Comparison of ENCODE assay signal across 8 cellular contexts in genomic region chr7:131328387-131329175, GRCh38. TPM values are rescaled to one million over a fixed set of nuclear protein-coding genes. Genes with fewer than 3 reads are reported as not detected.
DNase-seq lines count a peak whose midpoint lies in the region; TF ChIP-seq lines count a peak whose summit lies in the region.

No MANE protein-coding gene starts in this region.

- H4K20me1 ChIP-seq in smooth muscle cell (ENCODE audit: low read depth): peaks cover 47% of the 10 kb centered on the region

- H3F3A ChIP-seq in smooth muscle cell (ENCODE audit: low read depth): no peaks in the 10 kb centered on the region

- DNase-seq in EH (ENCODE audit: low read depth): peak; percentile 64
- DNase-seq in Jurkat, Clone E6-1 (ENCODE audit: low read depth, low spot score): no peak
- no peak for DNase-seq in ascending aorta (ENCODE audit: low spot score in 2 of 2)
- no peak for DNase-seq in smooth muscle cell (lab: John Stamatoyannopoulos, UW; ENCODE audit: unreplicated experiment)
- no peak for DNase-seq in ureter (ENCODE audit: low spot score)
- no peak for DNase-seq in NCI-H2227 treated with DMSO at 0.1 percent for 48 hours (lab: John Stamatoyannopoulos, UW)
- no peak for DNase-seq in NCI-H446 (lab: John Stamatoyannopoulos, UW)

- WGBS in smooth muscle cell (ENCODE audit: low lambda C conversion rate): 4% methylated on average over 19 of the region's 19 CpGs

- H3K9me3 ChIP-seq in ascending aorta (no peaks in the 10 kb centered on the region), iPS-20b (ENCODE audit: insufficient read depth, low read depth, low read length) (no peaks in the 10 kb centered on the region), smooth muscle cell (replicated peaks; ENCODE audit: low read depth) (no peaks in the 10 kb centered on the region)

- intact Hi-C loops in ascending aorta (cut with DNase I): loop anchor here (2.0 to 10.0 kb wide), 3 partner anchors 44 to 434 kb away; no protein-coding TSS in a partner anchor

- H3K9ac ChIP-seq in iPS-20b (ENCODE audit: low read depth, low read length) (peak overlapping the region; percentile 97), smooth muscle cell (ENCODE audit: low read depth) (peak overlapping the region; percentile 99)

- H3K27me3 ChIP-seq in ascending aorta: no peaks in the 10 kb centered on the region
- H3K27me3 ChIP-seq in iPS-20b (ENCODE audit: insufficient read depth, low read length): no peaks in the 10 kb centered on the region
- H3K27me3 ChIP-seq in smooth muscle cell (ENCODE audit: low read depth): no peaks in the 10 kb centered on the region

- peak overlapping the region; percentile 95 to 97 for H3K27ac ChIP-seq in ascending aorta
- peak overlapping the region; percentile 95 for H3K27ac ChIP-seq in iPS-20b (ENCODE audit: low read length)
- H3K27ac ChIP-seq in smooth muscle cell (ENCODE audit: low read depth): peak overlapping the region; percentile 98

- peaks cover 0 to 10% of the 10 kb centered on the region in 2 donors for H3K4me1 ChIP-seq in ascending aorta
- peaks cover 16% of the 10 kb centered on the region; the same call in 1 of the 2 replicates for H3K4me1 ChIP-seq in iPS-20b (ENCODE audit: insufficient read depth, low read length)
- H3K4me1 ChIP-seq in smooth muscle cell (ENCODE audit: low read depth): peaks cover 23% of the 10 kb centered on the region

- H3K4me3 ChIP-seq in Jurkat, Clone E6-1 (ENCODE audit: low read length): peak overlapping the region; percentile 92
- H3K4me3 ChIP-seq in ascending aorta (peak overlapping the region; percentile 72 to 93), iPS-20b (ENCODE audit: low read length) (peak overlapping the region; percentile 99), smooth muscle cell (peak overlapping the region; percentile 94)

- H2AFZ ChIP-seq in smooth muscle cell (ENCODE audit: low read depth): peak overlapping the region; percentile 89

- H3K4me2 ChIP-seq in smooth muscle cell: peak overlapping the region; percentile 95

- H3K36me3 ChIP-seq in ascending aorta: peaks cover 0 to 4% of the 10 kb centered on the region in 2 donors
- H3K36me3 ChIP-seq in iPS-20b (ENCODE audit: insufficient read depth, low read depth, low read length): no peaks in the 10 kb centered on the region
- H3K36me3 ChIP-seq in smooth muscle cell (ENCODE audit: low read depth): no peaks in the 10 kb centered on the region

- H3K79me2 ChIP-seq in smooth muscle cell (ENCODE audit: low read depth): peaks cover 57% of the 10 kb centered on the region

- TF ChIP-seq CTCF in ascending aorta (IDR thresholded peaks at IDR 0.05) (no peak), smooth muscle cell (IDR thresholded peaks at IDR 0.05; ENCODE audit: borderline replicate concordance, insufficient read depth, poor library complexity, severe bottlenecking) (no peak)

RNA-seq across cellular contexts. Expression of gene MKLN1, which starts 0.9 kb away (rescaled TPM):
- polyA plus RNA-seq in Jurkat, Clone E6-1 (2012; ENCODE audit: insufficient read depth, insufficient read length): 15.9 TPM
- total RNA-seq in ascending aorta: 18.0 TPM
- 45.3 and 55.5 TPM in 2 replicates for total RNA-seq in smooth muscle cell
- polyA plus RNA-seq in smooth muscle cell: 26.3 and 26.8 TPM in 2 replicates
- 99.6 TPM for total RNA-seq in ureter
